Comparison of ENCODE assay signal across 17 cellular contexts in genomic region chr1:187070076-187070475, GRCh38.
DNase-seq lines count a peak whose midpoint lies in the region; ATAC-seq, FAIRE-seq and TF ChIP-seq lines count a peak whose summit lies in the region.
"Had no signal": no experiment of that assay in that cellular context is flagged by ENCODE, and none has a peak within 500 bp of the region (broad histone marks: within the 10 kb centered on the region; RNA-seq: fewer than 3 reads in every experiment).

No MANE protein-coding gene starts in this region.

- H3K27ac ChIP-seq in GM23248 (no peak overlapping the region), keratinocyte (ENCODE audit: control insufficient read depth, insufficient read depth, low read length) (no peak overlapping the region)

- H3K36me3 ChIP-seq in GM23248 (ENCODE audit: low read depth) (no peaks in the 10 kb centered on the region), keratinocyte (ENCODE audit: control insufficient read depth in 2 of 2, extremely low read depth in 1 of 2, insufficient read depth in 2 of 2, low read length in 2 of 2) (no peaks in the 10 kb centered on the region), BE2C (no peaks in the 10 kb centered on the region)

- H3F3A ChIP-seq in GM23248 (ENCODE audit: insufficient read depth) = no peaks in the 10 kb centered on the region

- H3K4me3 ChIP-seq in GM23248 (no peak overlapping the region), keratinocyte (ENCODE audit: control insufficient read depth in 2 of 3, extremely low read depth in 1 of 3, insufficient read depth in 2 of 3, low read depth in 1 of 3, low read length in 3 of 3) (no peak overlapping the region), BE2C (ENCODE audit: low read depth, low read length) (no peak overlapping the region)

- ATAC-seq in HG03442 (IDR thresholded peaks at IDR 0.05; ENCODE audit: unreplicated experiment) = no peak
- ATAC-seq: Panc1 had no signal

- H3K79me2 ChIP-seq in GM23248 (ENCODE audit: insufficient read depth) = no peaks in the 10 kb centered on the region
- no peaks in the 10 kb centered on the region for H3K79me2 ChIP-seq in keratinocyte (ENCODE audit: control insufficient read depth, insufficient read depth, low read length)

- H3K27me3 ChIP-seq in GM23248 (replicated peaks; ENCODE audit: insufficient read depth) (no peaks in the 10 kb centered on the region), keratinocyte (ENCODE audit: control insufficient read depth, extremely low read depth, insufficient read depth, low read length) (no peaks in the 10 kb centered on the region), BE2C (no peaks in the 10 kb centered on the region)

- dilution Hi-C loops in keratinocyte (cut with MboI; ENCODE audit: extremely low pct_ligation_motif_present, low sequenced_read_pairs) = no loop called here

- H3K9ac ChIP-seq in GM23248 (no peak overlapping the region), keratinocyte (ENCODE audit: control insufficient read depth, extremely low read depth, insufficient read depth, low read length) (no peak overlapping the region)

- no peaks in the 10 kb centered on the region for H3K9me1 ChIP-seq in keratinocyte (ENCODE audit: control insufficient read depth, extremely low read depth, insufficient read depth, low read length)

- no peaks in the 10 kb centered on the region for H3K9me3 ChIP-seq in GM23248 (ENCODE audit: low read depth)
- H3K9me3 ChIP-seq in keratinocyte (ENCODE audit: control insufficient read depth, low read depth, low read length) = no peaks in the 10 kb centered on the region
- no peaks in the 10 kb centered on the region; the same call in 1 of the 2 replicates for H3K9me3 ChIP-seq in BE2C

- peaks cover 12% of the 10 kb centered on the region; the same call in 1 of the 2 replicates for H3K4me1 ChIP-seq in GM23248 (ENCODE audit: insufficient read depth)
- no peaks in the 10 kb centered on the region for H3K4me1 ChIP-seq in keratinocyte (ENCODE audit: control insufficient read depth, extremely low read depth, insufficient read depth, low read length)
- H3K4me1 ChIP-seq in BE2C = no peaks in the 10 kb centered on the region; the same call in 1 of the 2 replicates

- no peak for FAIRE-seq in keratinocyte (lab: Jason Lieb, UNC)
- FAIRE-seq: kidney had no signal

- H3K4me2 ChIP-seq in GM23248 (ENCODE audit: unreplicated experiment) = peak overlapping the region; percentile 5
- H3K4me2 ChIP-seq in keratinocyte (ENCODE audit: control insufficient read depth, extremely low read depth, insufficient read depth, low read depth, low read length) = no peak overlapping the region

- in situ Hi-C loops in GM23248 (cut with MboI) = no loop called here
- in situ Hi-C loops in SK-MEL-5 (cut with HindIII; ENCODE audit: low pct_unique_long_range_greater_than_20kb, low sequenced_read_pairs) = no loop called here

- TF ChIP-seq CTCF in keratinocyte (optimal IDR thresholded peaks at IDR 0.05 in 1 of 3, IDR thresholded peaks at IDR 0.05 in 1 of 3, conservative IDR thresholded peaks at IDR 0.05 in 1 of 3; ENCODE audit: extremely low read depth in 1 of 3, insufficient read depth in 2 of 3, low read length in 3 of 3) (no peak), BE2C (IDR thresholded peaks at IDR 0.05; ENCODE audit: low read depth, low read length) (no peak)

- no peaks in the 10 kb centered on the region for H3K9me2 ChIP-seq in GM23248 (ENCODE audit: insufficient read depth)

- H2AFZ ChIP-seq in GM23248 = peak overlapping the region; percentile 45
- H2AFZ ChIP-seq in keratinocyte (ENCODE audit: control insufficient read depth, low read length) = no peak overlapping the region

- DNase-seq in GM23248 (peak; percentile 54), NCI-H2227 treated with DMSO at 0.1 percent for 48 hours (lab: John Stamatoyannopoulos, UW) (peak; percentile 9), SK-MEL-5 (ENCODE audit: low read depth, low spot score) (peak; percentile 18), keratinocyte (ENCODE audit: low read depth, low spot score) (peak; percentile 30), NOMO-1 treated with dmso at 0.1 percent for 144 hours (lab: John Stamatoyannopoulos, UW; ENCODE audit: unreplicated experiment) (no peak), NCI-H1105 (lab: John Stamatoyannopoulos, UW) (no peak), BE2C (no peak)
- DNase-seq: activated CD4-positive, alpha-beta T cell treated with anti-CD3 and anti-CD28 coated beads, Interleukin-2, amount 10 ng/mL, durations not matched to agents 24 days and 14 days; activated naive CD4-positive, alpha-beta T cell; amygdala; cerebellar nuclear complex; effector memory CD4-positive, alpha-beta T cell; kidney; NCI-H2029; NCI-H526 treated with DMSO at 0.1 percent for 48 hours had no signal

- no peaks in the 10 kb centered on the region for H4K20me1 ChIP-seq in GM23248 (ENCODE audit: insufficient read depth)
- no peaks in the 10 kb centered on the region for H4K20me1 ChIP-seq in keratinocyte (ENCODE audit: control insufficient read depth, extremely low read depth, insufficient read depth, low read length)

- WGBS in GM23248 (ENCODE audit: low coverage in 1 of 2, low lambda C conversion rate in 2 of 2, missing lambda C conversion rate in 2 of 2), 2 experiments = 13% methylated on average over 3 of the region's 3 CpGs

Comparison
In these comparisons a context has a peak if more than half of its experiments do, and no peak if none do; other contexts are left out.
1. DNase-seq: peak in GM23248 (single experiment), NCI-H2227 treated with DMSO at 0.1 percent for 48 hours (single experiment), SK-MEL-5 (single experiment) and keratinocyte (single experiment); none in NOMO-1 treated with dmso at 0.1 percent for 144 hours (single experiment), NCI-H1105 (single experiment) and BE2C (single experiment).